Comparison of ENCODE assay signal across 2 cellular contexts in the genomic region with DNA sequence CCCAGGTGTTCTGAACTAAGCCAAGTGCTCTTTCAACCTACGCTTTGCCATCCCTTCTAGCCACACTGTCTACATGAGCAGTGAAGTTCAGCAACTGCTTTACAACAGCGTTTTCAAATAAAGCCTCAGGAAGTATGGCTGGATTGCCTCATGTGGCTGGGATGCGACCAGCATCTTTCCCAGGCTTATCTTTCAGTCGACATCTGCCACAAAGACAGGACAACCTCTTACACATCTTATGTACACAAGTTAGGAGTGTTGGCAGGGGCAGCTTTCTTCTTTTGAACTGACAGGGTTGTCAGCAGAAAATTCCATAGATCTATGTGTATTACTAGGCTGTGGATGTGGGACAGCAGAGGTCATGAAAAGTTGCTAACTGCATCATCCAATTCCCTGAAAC.
TF ChIP-seq lines count a peak whose summit lies in the region.

No MANE protein-coding gene starts in this region.

TF ChIP-seq in K562, 482 proteins besides CTCF, POLR2A, EP300 and RAD21:
- TF ChIP-seq TSC22D4 (tag; IDR thresholded peaks at IDR 0.05) (no peak), SAFB2 (IDR thresholded peaks at IDR 0.05; ENCODE audit: borderline replicate concordance, low read depth, low read length, severe bottlenecking) (no peak), FOXK2 (conservative IDR thresholded peaks at IDR 0.05 in 1 of 2, IDR thresholded peaks at IDR 0.05 in 1 of 2; ENCODE audit: low read depth in 2 of 2) (no peak), ZKSCAN1 (IDR thresholded peaks at IDR 0.05; ENCODE audit: low read depth, low read length) (no peak), FOXA3 (CRISPR knock-in tag; conservative IDR thresholded peaks at IDR 0.05 in 1 of 2, IDR thresholded peaks at IDR 0.05 in 1 of 2) (0 out of 4 replicates have a peak, but pooled peaks have one; percentile 7 to 25), ZNF184 (CRISPR knock-in tag; IDR thresholded peaks at IDR 0.05) (no peak), SMARCA5 (IDR thresholded peaks at IDR 0.05) (no peak), NR2C2 (CRISPR knock-in tag; IDR thresholded peaks at IDR 0.05) (no peak), NR2C2 (tag; IDR thresholded peaks at IDR 0.05) (no peak)
- TF ChIP-seq, protein P1, sequence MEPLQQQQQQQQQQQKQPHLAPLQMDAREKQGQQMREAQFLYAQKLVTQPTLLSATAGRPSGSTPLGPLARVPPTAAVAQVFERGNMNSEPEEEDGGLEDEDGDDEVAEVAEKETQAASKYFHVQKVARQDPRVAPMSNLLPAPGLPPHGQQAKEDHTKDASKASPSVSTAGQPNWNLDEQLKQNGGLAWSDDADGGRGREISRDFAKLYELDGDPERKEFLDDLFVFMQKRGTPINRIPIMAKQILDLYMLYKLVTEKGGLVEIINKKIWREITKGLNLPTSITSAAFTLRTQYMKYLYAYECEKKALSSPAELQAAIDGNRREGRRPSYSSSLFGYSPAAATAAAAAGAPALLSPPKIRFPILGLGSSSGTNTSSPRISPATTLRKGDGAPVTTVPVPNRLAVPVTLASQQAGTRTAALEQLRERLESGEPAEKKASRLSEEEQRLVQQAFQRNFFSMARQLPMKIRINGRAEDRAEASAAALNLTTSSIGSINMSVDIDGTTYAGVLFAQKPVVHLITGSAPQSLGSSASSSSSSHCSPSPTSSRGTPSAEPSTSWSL (CRISPR knock-in tag; IDR thresholded peaks at IDR 0.05; ENCODE audit: borderline replicate concordance): no peak

TF ChIP-seq in HEK293T, 16 proteins besides CTCF, POLR2A, EP300 and RAD21:
- TF ChIP-seq ZNF384 (IDR thresholded peaks at IDR 0.05) (no peak), SP1 (IDR thresholded peaks at IDR 0.05) (no peak), ARNT (IDR thresholded peaks at IDR 0.05) (no peak), BHLHE40 (IDR thresholded peaks at IDR 0.05; ENCODE audit: borderline replicate concordance) (no peak), TARDBP (IDR thresholded peaks at IDR 0.05) (no peak), NFRKB (IDR thresholded peaks at IDR 0.05) (no peak), SUZ12 (IDR thresholded peaks at IDR 0.05) (no peak), ELF4 (IDR thresholded peaks at IDR 0.05) (no peak), CTBP1 (IDR thresholded peaks at IDR 0.05; ENCODE audit: borderline replicate concordance) (no peak), FOXK2 (IDR thresholded peaks at IDR 0.05) (no peak), FOXA1 (IDR thresholded peaks at IDR 0.05) (no peak), FOXM1 (IDR thresholded peaks at IDR 0.05; ENCODE audit: borderline replicate concordance) (no peak), HDGF (IDR thresholded peaks at IDR 0.05; ENCODE audit: borderline replicate concordance) (no peak), L3MBTL2 (conservative IDR thresholded peaks at IDR 0.05) (no peak), LEF1 (IDR thresholded peaks at IDR 0.05; ENCODE audit: borderline replicate concordance) (no peak)
- TF ChIP-seq, protein P2, sequence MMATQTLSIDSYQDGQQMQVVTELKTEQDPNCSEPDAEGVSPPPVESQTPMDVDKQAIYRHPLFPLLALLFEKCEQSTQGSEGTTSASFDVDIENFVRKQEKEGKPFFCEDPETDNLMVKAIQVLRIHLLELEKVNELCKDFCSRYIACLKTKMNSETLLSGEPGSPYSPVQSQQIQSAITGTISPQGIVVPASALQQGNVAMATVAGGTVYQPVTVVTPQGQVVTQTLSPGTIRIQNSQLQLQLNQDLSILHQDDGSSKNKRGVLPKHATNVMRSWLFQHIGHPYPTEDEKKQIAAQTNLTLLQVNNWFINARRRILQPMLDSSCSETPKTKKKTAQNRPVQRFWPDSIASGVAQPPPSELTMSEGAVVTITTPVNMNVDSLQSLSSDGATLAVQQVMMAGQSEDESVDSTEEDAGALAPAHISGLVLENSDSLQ (IDR thresholded peaks at IDR 0.05): no peak
